Comparison of ENCODE assay signal across 23 cellular contexts in the genomic region with DNA sequence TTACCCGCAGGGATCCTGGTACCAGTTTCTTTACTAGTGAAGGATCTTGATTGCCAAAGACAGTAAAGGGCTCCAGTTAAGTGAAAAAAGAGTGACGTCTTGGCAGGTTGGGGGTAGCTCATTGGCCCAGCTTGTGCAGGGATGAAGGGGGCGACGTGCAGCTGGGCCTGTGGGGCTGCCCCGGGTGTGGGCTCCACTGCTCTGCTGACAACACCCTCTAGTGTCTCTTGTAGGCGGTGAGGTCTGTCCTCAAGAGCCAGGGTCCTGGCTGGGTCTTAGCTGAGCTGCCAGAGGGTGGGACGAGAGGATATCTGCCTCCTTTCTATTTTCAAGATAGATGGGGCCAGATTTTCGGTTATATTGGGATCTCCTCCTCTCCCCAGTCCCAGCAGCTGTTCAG. TPM values are rescaled to one million over a fixed set of nuclear protein-coding genes. Genes with fewer than 3 reads are reported as not detected.
DNase-seq lines count a peak whose midpoint lies in the region; ATAC-seq and TF ChIP-seq lines count a peak whose summit lies in the region.
"Had no signal": no experiment of that assay in that cellular context is flagged by ENCODE, and none has a peak within 500 bp of the region (broad histone marks: within the 10 kb centered on the region; RNA-seq: fewer than 3 reads in every experiment).

No MANE protein-coding gene starts in this region.

- TF ChIP-seq CTCF in WERI-Rb-1 (IDR thresholded peaks at IDR 0.05; ENCODE audit: low read depth, low read length) (peak; percentile 60), spleen (IDR thresholded peaks at IDR 0.05 in 8 of 11, conservative IDR thresholded peaks at IDR 0.05 in 3 of 11) (no peak)

- H3K4me3 ChIP-seq in WERI-Rb-1 (ENCODE audit: low read depth, low read length): no peak overlapping the region
- no peak overlapping the region for H3K4me3 ChIP-seq in spleen
- H3K4me3 ChIP-seq: BLaER1 treated with 17β-estradiol and CSF1 and Interleukin-3, amounts not matched to agents 10 nM and 100 nM had no signal

- no peaks in the 10 kb centered on the region for H3K27me3 ChIP-seq in WERI-Rb-1 (ENCODE audit: insufficient read depth, low read depth, severe bottlenecking)
- H3K27me3 ChIP-seq in spleen (replicated peaks in 1 of 7): peaks cover 0 to 37% (median 10%) of the 10 kb centered on the region in 7 donors

- TF ChIP-seq POLR2A in spleen (IDR thresholded peaks at IDR 0.05): no peak

- 48 to 67% (median 62%) methylated on average over 8 of the region's 8 CpGs for WGBS in spleen, 5 donors

- H3K9me3 ChIP-seq in WERI-Rb-1 (ENCODE audit: severe bottlenecking) (no peaks in the 10 kb centered on the region), spleen (no peaks in the 10 kb centered on the region)
- H3K9me3 ChIP-seq: BLaER1 treated with 17β-estradiol and CSF1 and Interleukin-3, amounts not matched to agents 10 nM and 100 nM; Caco-2 had no signal

- ATAC-seq in left colon (no peak), GM19023 (IDR thresholded peaks at IDR 0.05; ENCODE audit: unreplicated experiment) (no peak)
- ATAC-seq: HCT116 had no signal

- DNase-seq in NCI-H524 (lab: John Stamatoyannopoulos, UW) (peak; percentile 46 to 60), NCI-H524 treated with DMSO at 0.1 percent for 48 hours (lab: John Stamatoyannopoulos, UW) (no peak), WERI-Rb-1 (peak; percentile 42), iPS-NIHi7 (ENCODE audit: extremely low spot score) (peak; percentile 58), spleen (peak; percentile 35), left colon (no peak)
- no peak for DNase-seq in central memory CD4-positive, alpha-beta T cell
- DNase-seq: ACHN; Caco-2; CD4-positive, alpha-beta memory T cell; DMS153; GDM1; Karpas-422; NCI-H2081; NCI-H2171; NCI-H345; NCI-H526; OCI-M1; Right ventricle myocardium superior had no signal

- H3K27ac ChIP-seq in WERI-Rb-1: no peak overlapping the region
- H3K27ac ChIP-seq in spleen: no peak overlapping the region
- H3K27ac ChIP-seq: 22Rv1; BLaER1 treated with 17β-estradiol and CSF1 and Interleukin-3, amounts not matched to agents 10 nM and 100 nM had no signal

- H3K4me1 ChIP-seq in spleen: peaks cover 0 to 2% (median 0%) of the 10 kb centered on the region in 6 donors
- H3K4me1 ChIP-seq: Caco-2 had no signal

- no peaks in the 10 kb centered on the region for H3K36me3 ChIP-seq in WERI-Rb-1
- no peaks in the 10 kb centered on the region for H3K36me3 ChIP-seq in spleen
- H3K36me3 ChIP-seq: BLaER1 treated with 17β-estradiol and CSF1 and Interleukin-3, amounts not matched to agents 10 nM and 100 nM had no signal

- intact Hi-C loops in spleen (cut with DNase I; ENCODE audit: low total_unique reads): no loop called here
- intact Hi-C loops in left colon (cut with DNase I, micrococcal nuclease): no loop called here

RNA-seq across cellular contexts. Expression of a gene that starts 6.1 kb away (rescaled TPM):
- total RNA-seq in spleen (under 1 TPM in 5 of 7 donors, not detected in 2; 0.30 to 0.88 (median 0.43) TPM), left colon (1 to 10 TPM; 1.1 to 3.0 TPM)
- polyA plus RNA-seq in spleen: under 1 TPM; 0.19 to 0.52 (median 0.50) TPM

Comparison
In these comparisons a context has a peak if more than half of its experiments do, and no peak if none do; other contexts are left out.
1. DNase-seq: peak in NCI-H524 (2 of 2), WERI-Rb-1 (single experiment), iPS-NIHi7 (single experiment) and spleen (single experiment); none in NCI-H524 treated with DMSO at 0.1 percent for 48 hours (single experiment), left colon (0 of 2) and central memory CD4-positive, alpha-beta T cell (single experiment).